19 cellular contexts compared by ENCODE assay signal in the genomic region with DNA sequence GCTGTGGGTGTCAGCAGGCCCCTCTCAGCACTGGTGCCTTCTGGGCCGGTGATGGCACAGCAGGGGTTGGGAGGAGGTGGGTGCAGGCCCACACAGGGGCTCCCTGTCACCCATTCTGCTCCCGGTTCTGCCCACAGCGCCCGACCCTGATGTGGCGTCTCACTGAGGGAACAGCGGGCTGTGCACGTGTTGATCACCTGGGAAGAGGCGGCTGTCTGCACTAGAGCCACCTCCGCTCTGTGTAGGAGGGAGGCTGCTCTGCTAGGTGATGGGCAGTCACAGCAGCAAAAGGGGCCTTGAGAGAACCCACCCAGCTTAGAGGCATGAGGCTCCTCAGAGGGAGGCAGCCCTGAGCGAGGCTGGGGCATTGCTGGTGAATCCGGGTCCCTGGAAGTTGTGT.
"Had no signal": no experiment of that assay in that cellular context is flagged by ENCODE, and none has a peak within 500 bp of the region (broad histone marks: within the 10 kb centered on the region; RNA-seq: fewer than 3 reads in every experiment).

No MANE protein-coding gene starts in this region.

- H3K4me3 ChIP-seq: colonic mucosa, esophagus squamous epithelium, gastroesophageal sphincter, left ventricle myocardium inferior, lung, tibial artery, upper lobe of left lung had no signal

- ATAC-seq: gastroesophageal sphincter; left cardiac atrium; naive thymus-derived CD4-positive, alpha-beta T cell; stimulated activated naive CD8-positive, alpha-beta T cell treated with anti-CD3 and anti-CD28 coated beads, Interleukin-15, Interleukin-2, amounts not matched to agents 100 U/mL and 50 U/mL, for 24 hours had no signal

- H3K27ac ChIP-seq: colonic mucosa, esophagus squamous epithelium, gastroesophageal sphincter, left ventricle myocardium inferior, neutrophil, tibial artery, upper lobe of left lung had no signal

- H3K4me1 ChIP-seq: colonic mucosa, esophagus squamous epithelium, gastroesophageal sphincter, left ventricle myocardium inferior, tibial artery, upper lobe of left lung had no signal

- DNase-seq: colonic mucosa; dermis blood vessel endothelial cell; esophagus squamous epithelium; foreskin fibroblast; glutamatergic neuron; left cardiac atrium; left ventricle myocardium inferior; mesendoderm; naive thymus-derived CD4-positive, alpha-beta T cell; nephron progenitor cell; small intestine; stimulated activated CD4-positive, alpha-beta T cell treated with anti-CD3 and anti-CD28 coated beads, Interleukin-2, amount 100 ng/mL, for 48 hours; stimulated activated naive CD8-positive, alpha-beta T cell treated with anti-CD3 and anti-CD28 coated beads, Interleukin-15, Interleukin-2, amounts not matched to agents 100 U/mL and 50 U/mL, for 24 hours; upper lobe of left lung had no signal

- H3K36me3 ChIP-seq: colonic mucosa, esophagus squamous epithelium, gastroesophageal sphincter, left ventricle myocardium inferior, neutrophil, tibial artery, upper lobe of left lung had no signal

- H3K27me3 ChIP-seq: colonic mucosa, upper lobe of left lung had no signal

- H3K9me3 ChIP-seq: colonic mucosa, esophagus squamous epithelium, gastroesophageal sphincter, left ventricle myocardium inferior, neutrophil, tibial artery, upper lobe of left lung had no signal

- FAIRE-seq: keratinocyte, small intestine had no signal
